25 cellular contexts compared by ENCODE assay signal in the genomic region with DNA sequence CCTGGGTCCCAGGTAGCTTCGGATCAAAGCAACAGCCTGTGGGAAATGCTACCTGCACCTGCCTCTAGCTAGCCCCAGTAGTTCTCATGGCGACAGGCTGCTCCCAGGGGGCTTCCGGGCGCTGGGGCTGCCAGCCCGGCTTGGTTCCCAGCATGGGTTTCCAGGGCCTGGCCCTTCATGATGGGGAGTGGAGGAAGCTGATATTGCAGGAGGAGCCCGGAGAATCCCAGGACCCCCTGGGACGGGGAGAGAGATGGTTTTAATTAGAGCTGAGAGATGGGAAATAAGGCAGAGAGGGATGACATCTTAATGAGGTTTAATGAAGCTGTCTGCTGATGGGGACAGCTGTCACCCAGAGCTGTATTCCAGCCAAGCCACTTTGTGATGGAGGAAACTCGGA.
DNase-seq lines count a peak whose midpoint lies in the region; ATAC-seq and TF ChIP-seq lines count a peak whose summit lies in the region.
"Had no signal": no experiment of that assay in that cellular context is flagged by ENCODE, and none has a peak within 500 bp of the region (broad histone marks: within the 10 kb centered on the region; RNA-seq: fewer than 3 reads in every experiment).

No MANE protein-coding gene starts in this region.

- no peak for TF ChIP-seq RAD21 in neural cell (conservative IDR thresholded peaks at IDR 0.05)

- CTCF ChIA-PET in T-cell (lab: Charles Lee), result interaction anchor here in 1 of 2 donors (0.7 kb wide), 2 partner anchors 9 to 88 kb away, joined by 3 to 4 read pairs; no protein-coding TSS in a partner anchor

- no peak overlapping the region for H3K4me2 ChIP-seq in neural cell (ENCODE audit: low read length)
- H3K4me2 ChIP-seq: hepatocyte, PC-9 had no signal

- H2AFZ ChIP-seq in neural cell (ENCODE audit: low read depth, low read length), result no peak overlapping the region
- H2AFZ ChIP-seq: hepatocyte, PC-9 had no signal

- no peak for ATAC-seq in T-cell (replicated peaks in 1 of 4)
- ATAC-seq: foreskin keratinocyte had no signal

- no peaks in the 10 kb centered on the region for H3F3A ChIP-seq in neural cell (ENCODE audit: insufficient read depth, low read length, poor library complexity, severe bottlenecking)

- H3K27ac ChIP-seq in neural cell (ENCODE audit: low read length), result peak overlapping the region; percentile 42
- H3K27ac ChIP-seq: foreskin keratinocyte, hepatocyte, PC-9, sigmoid colon had no signal

- H4K20me1 ChIP-seq in neural cell (ENCODE audit: insufficient read depth), result no peaks in the 10 kb centered on the region

- peak overlapping the region; percentile 42 for H3K4me3 ChIP-seq in neural cell (ENCODE audit: low read length)
- H3K4me3 ChIP-seq: hepatocyte, PC-9, sigmoid colon had no signal

- DNase-seq in NCI-H748 (lab: John Stamatoyannopoulos, UW; ENCODE audit: unreplicated experiment), result peak; percentile 65
- DNase-seq in NCI-H748 treated with DMSO at 0.1 percent for 48 hours (lab: John Stamatoyannopoulos, UW), result no peak
- DNase-seq in NCI-H1417 (lab: John Stamatoyannopoulos, UW), result peak in 2 of 3 experiments; percentile 80 to 94
- peak; percentile 72 for DNase-seq in NCI-H345 (lab: John Stamatoyannopoulos, UW)
- no peak for DNase-seq in T-cell
- DNase-seq in islet precursor cell, result no peak
- no peak for DNase-seq in T-helper 1 cell
- DNase-seq: activated CD4-positive, alpha-beta T cell treated with anti-CD3 and anti-CD28 coated beads, Interleukin-2, amount 10 ng/mL, durations not matched to agents 24 days and 14 days; activated CD8-positive, alpha-beta memory T cell treated with anti-CD3 and anti-CD28 coated beads, Interleukin-2, amount 50 U/mL, for 4 hours; activated naive CD8-positive, alpha-beta T cell treated with anti-CD3 and anti-CD28 coated beads for 36 hours; effector CD4-positive, alpha-beta T cell; foreskin keratinocyte; immature natural killer cell; Kasumi-1; midbrain; NCI-H1048; PC-9; SIG-M5; sigmoid colon; stimulated activated CD4-positive, alpha-beta T cell treated with anti-CD3 and anti-CD28 coated beads, Interleukin-15, amount 100 ng/mL, for 24 hours; stimulated activated CD8-positive, alpha-beta memory T cell treated with anti-CD3 and anti-CD28 coated beads, Interleukin-4, amount 100 ng/mL, for 48 hours had no signal

- no peaks in the 10 kb centered on the region for H3K36me3 ChIP-seq in neural cell (ENCODE audit: insufficient read depth, low read length)
- H3K36me3 ChIP-seq: sigmoid colon had no signal

- no peaks in the 10 kb centered on the region for H3K27me3 ChIP-seq in neural cell (ENCODE audit: insufficient read depth, low read depth, low read length)

- no peaks in the 10 kb centered on the region for H3K36me3 Mint-ChIP-seq in T-cell
- H3K36me3 Mint-ChIP-seq: immature natural killer cell had no signal

- H3K27ac Mint-ChIP-seq in T-cell, result no peak overlapping the region
- H3K27ac Mint-ChIP-seq: activated CD4-positive, alpha-beta T cell treated with anti-CD3 and anti-CD28 coated beads, Interleukin-2, amount 10 ng/mL, durations not matched to agents 24 days and 14 days; activated naive CD8-positive, alpha-beta T cell treated with anti-CD3 and anti-CD28 coated beads for 36 hours; activated T-helper 2 cell treated with anti-CD3 and anti-CD28 coated beads, Interferon-gamma antibody, Interleukin-2, Interleukin-4, amounts not matched to agents 10 μg/mL and 5 μg/mL and 100 μg/mL, durations not matched to agents 14 hours and 24 hours and 36 hours; nephron had no signal

- peaks cover 44 to 46% of the 10 kb centered on the region in 2 donors for H3K27me3 Mint-ChIP-seq in T-cell

- H3K9ac ChIP-seq in neural cell (ENCODE audit: low read length), result no peak overlapping the region

- TF ChIP-seq EP300 in neural cell (conservative IDR thresholded peaks at IDR 0.05; ENCODE audit: poor library complexity, severe bottlenecking), result no peak

- no peaks in the 10 kb centered on the region for H3K9me2 ChIP-seq in neural cell (ENCODE audit: insufficient read depth, low read length)

- peaks cover 22 to 32% (median 29%) of the 10 kb centered on the region in 3 donors for H3K4me1 Mint-ChIP-seq in T-cell

- POLR2A ChIA-PET in T-cell (lab: Charles Lee), result interaction anchor here in 1 of 2 donors (0.6 kb wide), 1 partner anchor 81 kb away, joined by 3 read pairs; no protein-coding TSS in a partner anchor

- no peaks in the 10 kb centered on the region for H3K79me2 ChIP-seq in neural cell (replicated peaks; ENCODE audit: insufficient read depth, low read length)
- H3K79me2 ChIP-seq: hepatocyte had no signal

- no peaks in the 10 kb centered on the region for H3K9me3 Mint-ChIP-seq in T-cell
- H3K9me3 Mint-ChIP-seq: activated CD4-positive, alpha-beta T cell treated with anti-CD3 and anti-CD28 coated beads, Interleukin-2, amount 10 ng/mL, durations not matched to agents 24 days and 14 days; activated naive CD8-positive, alpha-beta T cell treated with anti-CD3 and anti-CD28 coated beads for 36 hours; activated T-helper 2 cell treated with anti-CD3 and anti-CD28 coated beads, Interferon-gamma antibody, Interleukin-2, Interleukin-4, amounts not matched to agents 10 μg/mL and 5 μg/mL and 100 μg/mL, durations not matched to agents 14 hours and 24 hours and 36 hours had no signal

- peaks cover 10% of the 10 kb centered on the region for H3K9me3 ChIP-seq in neural cell (ENCODE audit: low read length)
- H3K9me3 ChIP-seq: sigmoid colon had no signal

- no peak for TF ChIP-seq CTCF in neural cell (IDR thresholded peaks at IDR 0.05; ENCODE audit: poor library complexity, severe bottlenecking)

- peak overlapping the region in 1 of 3 donors; percentile 38 for H3K4me3 Mint-ChIP-seq in T-cell
- H3K4me3 Mint-ChIP-seq: nephron had no signal

TF ChIP-seq in neural cell, 6 proteins besides CTCF, POLR2A, EP300 and RAD21:
- TF ChIP-seq TAF1 (IDR thresholded peaks at IDR 0.05; ENCODE audit: low read depth) (no peak), EZH2 (IDR thresholded peaks at IDR 0.05; ENCODE audit: borderline replicate concordance, insufficient read depth, low read length, poor library complexity, severe bottlenecking) (no peak), SMC3 (conservative IDR thresholded peaks at IDR 0.05; ENCODE audit: poor library complexity) (no peak), POLR2AphosphoS5 (IDR thresholded peaks at IDR 0.05) (no peak), MXI1 (conservative IDR thresholded peaks at IDR 0.05; ENCODE audit: poor library complexity, severe bottlenecking) (no peak)
- TF ChIP-seq, protein P1, sequence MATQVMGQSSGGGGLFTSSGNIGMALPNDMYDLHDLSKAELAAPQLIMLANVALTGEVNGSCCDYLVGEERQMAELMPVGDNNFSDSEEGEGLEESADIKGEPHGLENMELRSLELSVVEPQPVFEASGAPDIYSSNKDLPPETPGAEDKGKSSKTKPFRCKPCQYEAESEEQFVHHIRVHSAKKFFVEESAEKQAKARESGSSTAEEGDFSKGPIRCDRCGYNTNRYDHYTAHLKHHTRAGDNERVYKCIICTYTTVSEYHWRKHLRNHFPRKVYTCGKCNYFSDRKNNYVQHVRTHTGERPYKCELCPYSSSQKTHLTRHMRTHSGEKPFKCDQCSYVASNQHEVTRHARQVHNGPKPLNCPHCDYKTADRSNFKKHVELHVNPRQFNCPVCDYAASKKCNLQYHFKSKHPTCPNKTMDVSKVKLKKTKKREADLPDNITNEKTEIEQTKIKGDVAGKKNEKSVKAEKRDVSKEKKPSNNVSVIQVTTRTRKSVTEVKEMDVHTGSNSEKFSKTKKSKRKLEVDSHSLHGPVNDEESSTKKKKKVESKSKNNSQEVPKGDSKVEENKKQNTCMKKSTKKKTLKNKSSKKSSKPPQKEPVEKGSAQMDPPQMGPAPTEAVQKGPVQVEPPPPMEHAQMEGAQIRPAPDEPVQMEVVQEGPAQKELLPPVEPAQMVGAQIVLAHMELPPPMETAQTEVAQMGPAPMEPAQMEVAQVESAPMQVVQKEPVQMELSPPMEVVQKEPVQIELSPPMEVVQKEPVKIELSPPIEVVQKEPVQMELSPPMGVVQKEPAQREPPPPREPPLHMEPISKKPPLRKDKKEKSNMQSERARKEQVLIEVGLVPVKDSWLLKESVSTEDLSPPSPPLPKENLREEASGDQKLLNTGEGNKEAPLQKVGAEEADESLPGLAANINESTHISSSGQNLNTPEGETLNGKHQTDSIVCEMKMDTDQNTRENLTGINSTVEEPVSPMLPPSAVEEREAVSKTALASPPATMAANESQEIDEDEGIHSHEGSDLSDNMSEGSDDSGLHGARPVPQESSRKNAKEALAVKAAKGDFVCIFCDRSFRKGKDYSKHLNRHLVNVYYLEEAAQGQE (IDR thresholded peaks at IDR 0.05; ENCODE audit: borderline replicate concordance), result no peak

Comparison
In these comparisons a context has a peak if more than half of its experiments do, and no peak if none do; other contexts are left out.
1. DNase-seq: peak in NCI-H748 (single experiment), NCI-H1417 (2 of 3) and NCI-H345 (single experiment); none in NCI-H748 treated with DMSO at 0.1 percent for 48 hours (single experiment), T-cell (0 of 34), islet precursor cell (single experiment) and T-helper 1 cell (0 of 5).